ENCODE assay signal across 9 cellular contexts in the genomic region with DNA sequence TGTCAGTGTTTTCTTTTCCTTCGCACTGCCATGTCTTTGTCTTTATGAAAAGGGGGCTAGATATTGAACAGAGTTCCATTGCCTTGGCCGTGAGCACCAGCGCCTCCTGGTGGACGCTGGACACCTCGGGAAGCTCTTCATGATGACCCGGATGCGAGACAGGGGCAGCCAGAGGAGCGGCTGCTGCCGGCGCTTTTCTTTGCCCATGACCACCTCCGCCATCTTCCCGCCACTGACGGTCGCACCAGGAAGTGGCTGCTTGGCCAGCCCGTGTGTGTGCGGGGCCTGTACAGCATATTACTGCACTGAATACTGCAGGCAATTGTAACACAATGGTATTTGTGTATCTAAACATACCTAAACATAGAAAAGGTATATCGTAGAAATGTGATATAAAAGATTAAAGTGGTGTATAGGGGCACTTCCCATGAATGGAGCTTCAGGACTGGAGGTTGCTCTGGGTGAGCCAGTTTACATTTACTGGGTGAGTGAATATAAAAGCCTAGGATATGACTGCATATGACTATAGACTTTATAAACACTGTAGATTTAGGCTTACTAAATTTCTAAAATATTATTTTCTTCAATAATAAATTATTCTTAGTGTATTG. TPM values are rescaled to one million over a fixed set of nuclear protein-coding genes. Genes with fewer than 3 reads are reported as not detected.
DNase-seq lines count a peak whose midpoint lies in the region; TF ChIP-seq lines count a peak whose summit lies in the region.
"Had no signal": no experiment of that assay in that cellular context is flagged by ENCODE, and none has a peak within 500 bp of the region (broad histone marks: within the 10 kb centered on the region; RNA-seq: fewer than 3 reads in every experiment).

No MANE protein-coding gene starts in this region.

- no CpG with 5 or more reads among the region's 17 CpGs for WGBS in H9 (ENCODE audit: extremely low coverage, insufficient read length, low lambda C conversion rate)
- 71% methylated on average over 17 of the region's 17 CpGs for WGBS in liver

- H2BK120ac ChIP-seq in H9 (ENCODE audit: low read depth, low read length, poor library complexity, severe bottlenecking), result no peak overlapping the region

- no peak overlapping the region for H3K4me3 Mint-ChIP-seq in H9

- no peaks in the 10 kb centered on the region; the same call in 1 of the 2 replicates for H3K27me3 Mint-ChIP-seq in H9 (ENCODE audit: low read depth)

- no peak overlapping the region for H2BK12ac ChIP-seq in H9 (ENCODE audit: insufficient read length, low read depth, low read length)

- H4K8ac ChIP-seq in H9 (replicated peaks; ENCODE audit: insufficient read length, low read depth, low read length), result no peak overlapping the region

- H4K20me1 ChIP-seq in H9 (ENCODE audit: control insufficient read depth, insufficient read depth, insufficient read length) (no peaks in the 10 kb centered on the region), SU-DHL-6 (ENCODE audit: low read depth, low read length) (no peaks in the 10 kb centered on the region)

- H3K79me2 ChIP-seq in H9 (ENCODE audit: insufficient read depth, low read length), result no peaks in the 10 kb centered on the region
- H3K79me2 ChIP-seq in SU-DHL-6 (ENCODE audit: insufficient read depth, low read length), result no peaks in the 10 kb centered on the region

- H2AFZ ChIP-seq in H9 (ENCODE audit: low read length), result no peak overlapping the region
- H2AFZ ChIP-seq in SU-DHL-6 (ENCODE audit: low read depth, low read length, severe bottlenecking), result no peak overlapping the region

- no peak overlapping the region for H3K4ac ChIP-seq in H9 (ENCODE audit: low read depth, low read length)

- no peaks in the 10 kb centered on the region for H3K9me2 ChIP-seq in SU-DHL-6 (replicated peaks; ENCODE audit: insufficient read depth, low read length)

- no peak overlapping the region for H3K23ac ChIP-seq in H9 (ENCODE audit: insufficient read length, low read depth, low read length)

- H3K14ac ChIP-seq in H9 (ENCODE audit: insufficient read depth, low read length), result no peak overlapping the region

- no peaks in the 10 kb centered on the region for H3K4me1 Mint-ChIP-seq in H9

- H3K27me3 ChIP-seq in H9 (ENCODE audit: insufficient read depth, low read length), result no peaks in the 10 kb centered on the region
- H3K27me3 ChIP-seq in SU-DHL-6 (ENCODE audit: low read length), result no peaks in the 10 kb centered on the region
- H3K27me3 ChIP-seq in liver (ENCODE audit: control insufficient read depth in 4 of 4, insufficient read depth in 4 of 4, low read length in 3 of 4), result no peaks in the 10 kb centered on the region

- no peak overlapping the region for H2AK5ac ChIP-seq in H9 (ENCODE audit: insufficient read length, low read length)

- H3K9me3 ChIP-seq in H9 (ENCODE audit: control insufficient read depth, low read depth, low read length), result no peaks in the 10 kb centered on the region
- no peaks in the 10 kb centered on the region for H3K9me3 ChIP-seq in SU-DHL-6 (ENCODE audit: insufficient read depth, low read length)
- no peaks in the 10 kb centered on the region for H3K9me3 ChIP-seq in liver (ENCODE audit: control insufficient read depth in 4 of 4, low read length in 3 of 4)

- H2BK15ac ChIP-seq in H9 (ENCODE audit: low read depth, low read length), result no peak overlapping the region

- H3K4me2 ChIP-seq in H9 (ENCODE audit: insufficient read depth, insufficient read length, low read length), result no peak overlapping the region
- no peak overlapping the region for H3K4me2 ChIP-seq in SU-DHL-6 (ENCODE audit: low read depth, low read length, poor library complexity, severe bottlenecking)

- no peaks in the 10 kb centered on the region for H3K9me3 Mint-ChIP-seq in H9

- no peak overlapping the region for H2BK20ac ChIP-seq in H9 (ENCODE audit: low read depth, low read length, poor library complexity, severe bottlenecking)

- H3T11ph ChIP-seq in H9 (ENCODE audit: low read length), result no peak overlapping the region

- H3K27ac ChIP-seq in H9 (ENCODE audit: insufficient read length, low read depth, low read length), result no peak overlapping the region
- no peak overlapping the region for H3K27ac ChIP-seq in SU-DHL-6 (ENCODE audit: low read depth, low read length)
- H3K27ac ChIP-seq in liver (ENCODE audit: low read depth in 1 of 2, low read length in 2 of 2), result no peak overlapping the region
- H3K27ac ChIP-seq: SK-N-MC had no signal

- TF ChIP-seq CTCF in H9 (conservative IDR thresholded peaks at IDR 0.05) (peak; percentile 84), SU-DHL-6 (IDR thresholded peaks at IDR 0.05; ENCODE audit: insufficient read depth, low read length, poor library complexity, severe bottlenecking) (peak; percentile 48), liver (IDR thresholded peaks at IDR 0.05; ENCODE audit: low read depth, low read length, missing input control) (peak; percentile 19)

- no peak overlapping the region for H3K18ac ChIP-seq in H9 (ENCODE audit: insufficient read length, low read depth, low read length)

- H3K4me1 ChIP-seq in H9 (ENCODE audit: insufficient read depth, low read length) (no peaks in the 10 kb centered on the region), liver (ENCODE audit: control insufficient read depth in 4 of 4, insufficient read depth in 4 of 4, low read length in 3 of 4) (no peaks in the 10 kb centered on the region)

- no peak overlapping the region for H3K4me3 ChIP-seq in SU-DHL-6 (ENCODE audit: insufficient read depth, low read length, poor library complexity, severe bottlenecking)
- H3K4me3 ChIP-seq in liver (ENCODE audit: low read depth in 1 of 3, low read length in 3 of 3), result no peak overlapping the region
- H3K4me3 ChIP-seq: SK-N-MC had no signal

- no peak overlapping the region for H4K5ac ChIP-seq in H9 (ENCODE audit: insufficient read length, low read depth, low read length)

- peak; percentile 25 for DNase-seq in GM03348 (ENCODE audit: low spot score)
- DNase-seq in H9, result peak; percentile 86
- DNase-seq in NCI-H146 treated with DMSO at 0.1 percent for 48 hours (lab: John Stamatoyannopoulos, UW; ENCODE audit: unreplicated experiment), result no peak
- DNase-seq in NCI-H2107 treated with DMSO at 0.1 percent for 48 hours (lab: John Stamatoyannopoulos, UW; ENCODE audit: unreplicated experiment), result no peak
- DNase-seq in T1000 (lab: John Stamatoyannopoulos, UW), result no peak
- no peak for DNase-seq in NCI-H1105 (lab: John Stamatoyannopoulos, UW)

- H4K91ac ChIP-seq in H9 (ENCODE audit: insufficient read length, low read depth, low read length), result no peak overlapping the region

- no peak overlapping the region for H3K56ac ChIP-seq in H9 (ENCODE audit: insufficient read length, low read depth, low read length)

- TF ChIP-seq RAD21 in liver (IDR thresholded peaks at IDR 0.05), result peak in 1 of 2 donors; percentile 58

- no peaks in the 10 kb centered on the region for H3K36me3 ChIP-seq in SU-DHL-6 (ENCODE audit: low read length)
- H3K36me3 ChIP-seq in liver (ENCODE audit: control insufficient read depth in 4 of 4, insufficient read depth in 3 of 4, low read depth in 1 of 4, low read length in 3 of 4), result no peaks in the 10 kb centered on the region

- no peak overlapping the region for H3K27ac Mint-ChIP-seq in H9

- no peaks in the 10 kb centered on the region for H3K79me1 ChIP-seq in H9 (ENCODE audit: insufficient read depth, low read depth, low read length, poor library complexity, severe bottlenecking)

- H3K9ac ChIP-seq in H9 (ENCODE audit: extremely low read depth, insufficient read length, low read length) (no peak overlapping the region), SU-DHL-6 (ENCODE audit: low read length) (no peak overlapping the region), liver (ENCODE audit: low read depth in 1 of 2, low read length in 2 of 2) (no peak overlapping the region)

- no peaks in the 10 kb centered on the region for H3K23me2 ChIP-seq in H9 (ENCODE audit: insufficient read length, low read depth, low read length, poor library complexity, severe bottlenecking)

- H3K36me3 Mint-ChIP-seq in H9 (ENCODE audit: insufficient read depth in 1 of 3, low read depth in 3 of 3), result no peaks in the 10 kb centered on the region

- no peak overlapping the region for H2BK5ac ChIP-seq in H9 (ENCODE audit: insufficient read length, low read length)

- H3F3A ChIP-seq in SU-DHL-6 (ENCODE audit: insufficient read depth), result no peaks in the 10 kb centered on the region

TF ChIP-seq in liver, 16 proteins besides CTCF, POLR2A, EP300 and RAD21:
- TF ChIP-seq EGR1 (IDR thresholded peaks at IDR 0.05; ENCODE audit: low read depth in 2 of 2) (no peak), TAF1 (conservative IDR thresholded peaks at IDR 0.05) (no peak), YY1 (IDR thresholded peaks at IDR 0.05) (no peak), RXRA (IDR thresholded peaks at IDR 0.05) (no peak), FOXA1 (IDR thresholded peaks at IDR 0.05) (no peak), NR2F2 (IDR thresholded peaks at IDR 0.05) (no peak)
- TF ChIP-seq, protein P1, sequence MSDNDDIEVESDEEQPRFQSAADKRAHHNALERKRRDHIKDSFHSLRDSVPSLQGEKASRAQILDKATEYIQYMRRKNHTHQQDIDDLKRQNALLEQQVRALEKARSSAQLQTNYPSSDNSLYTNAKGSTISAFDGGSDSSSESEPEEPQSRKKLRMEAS (IDR thresholded peaks at IDR 0.05), result no peak

RNA-seq across cellular contexts. Expression of a gene that starts 15.8 kb away (rescaled TPM):
- total RNA-seq in H9 (2021), result not detected in 2 replicates
- under 1 TPM in 1 of 2 donors, not detected in 1; 0.28 TPM for total RNA-seq in liver
- not detected for polyA plus RNA-seq in liver

Comparison
In these comparisons a context has a peak if more than half of its experiments do, and no peak if none do; other contexts are left out.
1. DNase-seq: peak in GM03348 (single experiment) and H9 (single experiment); none in NCI-H146 treated with DMSO at 0.1 percent for 48 hours (single experiment), NCI-H2107 treated with DMSO at 0.1 percent for 48 hours (single experiment), T1000 (single experiment) and NCI-H1105 (single experiment).
2. CTCF ChIP-seq: peak in every context shown above with its lines; median percentile 84 in H9; 48 in SU-DHL-6; 19 in liver.